ENCODE assay signal across 1 cellular context in genomic region chr2:61764035-61764800, GRCh38.
A peak's percentile ranks its signal among the peaks of the same experiment; 100 is the strongest.
TF ChIP-seq lines count a peak whose summit lies in the region.

No MANE protein-coding gene starts in this region.

TF ChIP-seq in HepG2, 621 proteins besides CTCF, POLR2A, EP300 and RAD21 (continued from another document and continues in another):
- TF ChIP-seq, protein P1, sequence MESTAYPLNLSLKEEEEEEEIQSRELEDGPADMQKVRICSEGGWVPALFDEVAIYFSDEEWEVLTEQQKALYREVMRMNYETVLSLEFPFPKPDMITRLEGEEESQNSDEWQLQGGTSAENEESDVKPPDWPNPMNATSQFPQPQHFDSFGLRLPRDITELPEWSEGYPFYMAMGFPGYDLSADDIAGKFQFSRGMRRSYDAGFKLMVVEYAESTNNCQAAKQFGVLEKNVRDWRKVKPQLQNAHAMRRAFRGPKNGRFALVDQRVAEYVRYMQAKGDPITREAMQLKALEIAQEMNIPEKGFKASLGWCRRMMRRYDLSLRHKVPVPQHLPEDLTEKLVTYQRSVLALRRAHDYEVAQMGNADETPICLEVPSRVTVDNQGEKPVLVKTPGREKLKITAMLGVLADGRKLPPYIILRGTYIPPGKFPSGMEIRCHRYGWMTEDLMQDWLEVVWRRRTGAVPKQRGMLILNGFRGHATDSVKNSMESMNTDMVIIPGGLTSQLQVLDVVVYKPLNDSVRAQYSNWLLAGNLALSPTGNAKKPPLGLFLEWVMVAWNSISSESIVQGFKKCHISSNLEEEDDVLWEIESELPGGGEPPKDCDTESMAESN (CRISPR knock-in tag; conservative IDR thresholded peaks at IDR 0.05): peak; percentile 90
- peak; percentile 55; the same call in 1 of the 2 replicates for TF ChIP-seq FOXJ3 (CRISPR knock-in tag; IDR thresholded peaks at IDR 0.05; ENCODE audit: borderline replicate concordance)
- peak; percentile 70 for TF ChIP-seq AHDC1 (CRISPR knock-in tag; IDR thresholded peaks at IDR 0.05; ENCODE audit: borderline replicate concordance)
- no peak for TF ChIP-seq ZBTB1 (CRISPR knock-in tag; IDR thresholded peaks at IDR 0.05; ENCODE audit: borderline replicate concordance)
- TF ChIP-seq AKAP8 (CRISPR knock-in tag; IDR thresholded peaks at IDR 0.05): 0 out of 2 replicates have a peak, but pooled peaks have one; percentile 46
- peak; percentile 68; the same call in 1 of the 2 replicates for TF ChIP-seq NR0B2 (CRISPR knock-in tag; IDR thresholded peaks at IDR 0.05)
- TF ChIP-seq, protein P2, sequence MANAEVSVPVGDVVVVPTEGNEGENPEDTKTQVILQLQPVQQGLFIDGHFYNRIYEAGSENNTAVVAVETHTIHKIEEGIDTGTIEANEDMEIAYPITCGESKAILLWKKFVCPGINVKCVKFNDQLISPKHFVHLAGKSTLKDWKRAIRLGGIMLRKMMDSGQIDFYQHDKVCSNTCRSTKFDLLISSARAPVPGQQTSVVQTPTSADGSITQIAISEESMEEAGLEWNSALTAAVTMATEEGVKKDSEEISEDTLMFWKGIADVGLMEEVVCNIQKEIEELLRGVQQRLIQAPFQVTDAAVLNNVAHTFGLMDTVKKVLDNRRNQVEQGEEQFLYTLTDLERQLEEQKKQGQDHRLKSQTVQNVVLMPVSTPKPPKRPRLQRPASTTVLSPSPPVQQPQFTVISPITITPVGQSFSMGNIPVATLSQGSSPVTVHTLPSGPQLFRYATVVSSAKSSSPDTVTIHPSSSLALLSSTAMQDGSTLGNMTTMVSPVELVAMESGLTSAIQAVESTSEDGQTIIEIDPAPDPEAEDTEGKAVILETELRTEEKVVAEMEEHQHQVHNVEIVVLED (CRISPR knock-in tag; IDR thresholded peaks at IDR 0.05; ENCODE audit: borderline replicate concordance): peak; percentile 89
- no peak for TF ChIP-seq SUZ12 (IDR thresholded peaks at IDR 0.05; ENCODE audit: low read depth, low read length)
- no peak for TF ChIP-seq ZNF644 (CRISPR knock-in tag; IDR thresholded peaks at IDR 0.05; ENCODE audit: low read depth)
- TF ChIP-seq, protein P3, sequence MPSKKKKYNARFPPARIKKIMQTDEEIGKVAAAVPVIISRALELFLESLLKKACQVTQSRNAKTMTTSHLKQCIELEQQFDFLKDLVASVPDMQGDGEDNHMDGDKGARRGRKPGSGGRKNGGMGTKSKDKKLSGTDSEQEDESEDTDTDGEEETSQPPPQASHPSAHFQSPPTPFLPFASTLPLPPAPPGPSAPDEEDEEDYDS (CRISPR knock-in tag; IDR thresholded peaks at IDR 0.05): no peak
- TF ChIP-seq NFIB (CRISPR knock-in tag; IDR thresholded peaks at IDR 0.05; ENCODE audit: borderline replicate concordance): no peak
- TF ChIP-seq TCF12 (IDR thresholded peaks at IDR 0.05): no peak
- 0 out of 2 replicates have a peak, but pooled peaks have one; percentile 28 for TF ChIP-seq TCF12 (CRISPR knock-in tag; IDR thresholded peaks at IDR 0.05)
- TF ChIP-seq, protein P4, sequence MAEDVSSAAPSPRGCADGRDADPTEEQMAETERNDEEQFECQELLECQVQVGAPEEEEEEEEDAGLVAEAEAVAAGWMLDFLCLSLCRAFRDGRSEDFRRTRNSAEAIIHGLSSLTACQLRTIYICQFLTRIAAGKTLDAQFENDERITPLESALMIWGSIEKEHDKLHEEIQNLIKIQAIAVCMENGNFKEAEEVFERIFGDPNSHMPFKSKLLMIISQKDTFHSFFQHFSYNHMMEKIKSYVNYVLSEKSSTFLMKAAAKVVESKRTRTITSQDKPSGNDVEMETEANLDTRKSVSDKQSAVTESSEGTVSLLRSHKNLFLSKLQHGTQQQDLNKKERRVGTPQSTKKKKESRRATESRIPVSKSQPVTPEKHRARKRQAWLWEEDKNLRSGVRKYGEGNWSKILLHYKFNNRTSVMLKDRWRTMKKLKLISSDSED (CRISPR knock-in tag; IDR thresholded peaks at IDR 0.05): no peak
- TF ChIP-seq, protein P5, sequence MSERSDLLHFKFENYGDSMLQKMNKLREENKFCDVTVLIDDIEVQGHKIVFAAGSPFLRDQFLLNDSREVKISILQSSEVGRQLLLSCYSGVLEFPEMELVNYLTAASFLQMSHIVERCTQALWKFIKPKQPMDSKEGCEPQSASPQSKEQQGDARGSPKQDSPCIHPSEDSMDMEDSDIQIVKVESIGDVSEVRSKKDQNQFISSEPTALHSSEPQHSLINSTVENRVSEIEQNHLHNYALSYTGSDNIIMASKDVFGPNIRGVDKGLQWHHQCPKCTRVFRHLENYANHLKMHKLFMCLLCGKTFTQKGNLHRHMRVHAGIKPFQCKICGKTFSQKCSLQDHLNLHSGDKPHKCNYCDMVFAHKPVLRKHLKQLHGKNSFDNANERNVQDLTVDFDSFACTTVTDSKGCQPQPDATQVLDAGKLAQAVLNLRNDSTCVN (CRISPR knock-in tag; IDR thresholded peaks at IDR 0.05; ENCODE audit: borderline replicate concordance): no peak; the same call in 1 of the 2 replicates
- peak; percentile 51; the same call in 1 of the 2 replicates for TF ChIP-seq JUN (CRISPR knock-in tag; IDR thresholded peaks at IDR 0.05)
- TF ChIP-seq EEA1 (CRISPR knock-in tag; IDR thresholded peaks at IDR 0.05; ENCODE audit: borderline replicate concordance): no peak
- TF ChIP-seq, protein P6, sequence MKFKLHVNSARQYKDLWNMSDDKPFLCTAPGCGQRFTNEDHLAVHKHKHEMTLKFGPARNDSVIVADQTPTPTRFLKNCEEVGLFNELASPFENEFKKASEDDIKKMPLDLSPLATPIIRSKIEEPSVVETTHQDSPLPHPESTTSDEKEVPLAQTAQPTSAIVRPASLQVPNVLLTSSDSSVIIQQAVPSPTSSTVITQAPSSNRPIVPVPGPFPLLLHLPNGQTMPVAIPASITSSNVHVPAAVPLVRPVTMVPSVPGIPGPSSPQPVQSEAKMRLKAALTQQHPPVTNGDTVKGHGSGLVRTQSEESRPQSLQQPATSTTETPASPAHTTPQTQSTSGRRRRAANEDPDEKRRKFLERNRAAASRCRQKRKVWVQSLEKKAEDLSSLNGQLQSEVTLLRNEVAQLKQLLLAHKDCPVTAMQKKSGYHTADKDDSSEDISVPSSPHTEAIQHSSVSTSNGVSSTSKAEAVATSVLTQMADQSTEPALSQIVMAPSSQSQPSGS (CRISPR knock-in tag; IDR thresholded peaks at IDR 0.05): no peak; the same call in 1 of the 2 replicates
- TF ChIP-seq MBD4 (IDR thresholded peaks at IDR 0.05; ENCODE audit: borderline replicate concordance, low read length): no peak
- TF ChIP-seq STAT5B (CRISPR knock-in tag; IDR thresholded peaks at IDR 0.05): no peak
- no peak for TF ChIP-seq KDM6A (CRISPR knock-in tag; IDR thresholded peaks at IDR 0.05; ENCODE audit: low read depth)
- TF ChIP-seq STAT6 (CRISPR knock-in tag; IDR thresholded peaks at IDR 0.05; ENCODE audit: borderline replicate concordance): no peak
- TF ChIP-seq ZNF446 (CRISPR knock-in tag; IDR thresholded peaks at IDR 0.05): peak; percentile 83
- no peak; the same call in 1 of the 2 replicates for TF ChIP-seq TP53 (CRISPR knock-in tag; conservative IDR thresholded peaks at IDR 0.05)
- no peak; the same call in 1 of the 2 replicates for TF ChIP-seq ZNF619 (CRISPR knock-in tag; IDR thresholded peaks at IDR 0.05)
- peak; percentile 31; the same call in 1 of the 2 replicates for TF ChIP-seq ZNF766 (CRISPR knock-in tag; IDR thresholded peaks at IDR 0.05; ENCODE audit: borderline replicate concordance)
- TF ChIP-seq ZZZ3 (CRISPR knock-in tag; IDR thresholded peaks at IDR 0.05; ENCODE audit: borderline replicate concordance): 0 out of 2 replicates have a peak, but pooled peaks have one; percentile 28
- peak; percentile 95 for TF ChIP-seq ZMYM4 (CRISPR knock-in tag; IDR thresholded peaks at IDR 0.05)
- no peak; the same call in 1 of the 2 replicates for TF ChIP-seq KMT2A (CRISPR knock-in tag; IDR thresholded peaks at IDR 0.05)
- no peak for TF ChIP-seq NR3C1 (CRISPR knock-in tag; IDR thresholded peaks at IDR 0.05)
- TF ChIP-seq, protein P7, sequence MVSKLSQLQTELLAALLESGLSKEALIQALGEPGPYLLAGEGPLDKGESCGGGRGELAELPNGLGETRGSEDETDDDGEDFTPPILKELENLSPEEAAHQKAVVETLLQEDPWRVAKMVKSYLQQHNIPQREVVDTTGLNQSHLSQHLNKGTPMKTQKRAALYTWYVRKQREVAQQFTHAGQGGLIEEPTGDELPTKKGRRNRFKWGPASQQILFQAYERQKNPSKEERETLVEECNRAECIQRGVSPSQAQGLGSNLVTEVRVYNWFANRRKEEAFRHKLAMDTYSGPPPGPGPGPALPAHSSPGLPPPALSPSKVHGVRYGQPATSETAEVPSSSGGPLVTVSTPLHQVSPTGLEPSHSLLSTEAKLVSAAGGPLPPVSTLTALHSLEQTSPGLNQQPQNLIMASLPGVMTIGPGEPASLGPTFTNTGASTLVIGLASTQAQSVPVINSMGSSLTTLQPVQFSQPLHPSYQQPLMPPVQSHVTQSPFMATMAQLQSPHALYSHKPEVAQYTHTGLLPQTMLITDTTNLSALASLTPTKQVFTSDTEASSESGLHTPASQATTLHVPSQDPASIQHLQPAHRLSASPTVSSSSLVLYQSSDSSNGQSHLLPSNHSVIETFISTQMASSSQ (IDR thresholded peaks at IDR 0.05; ENCODE audit: low read depth): no peak
- TF ChIP-seq, protein P7 (CRISPR knock-in tag; IDR thresholded peaks at IDR 0.05; ENCODE audit: borderline replicate concordance): peak; percentile 50; the same call in 1 of the 2 replicates
- peak; percentile 86 for TF ChIP-seq ZNF747 (CRISPR knock-in tag; IDR thresholded peaks at IDR 0.05; ENCODE audit: borderline replicate concordance)
- peak; percentile 17; the same call in 1 of the 2 replicates for TF ChIP-seq ZNF605 (CRISPR knock-in tag; IDR thresholded peaks at IDR 0.05)
